13 cellular contexts compared by ENCODE assay signal in the genomic region with DNA sequence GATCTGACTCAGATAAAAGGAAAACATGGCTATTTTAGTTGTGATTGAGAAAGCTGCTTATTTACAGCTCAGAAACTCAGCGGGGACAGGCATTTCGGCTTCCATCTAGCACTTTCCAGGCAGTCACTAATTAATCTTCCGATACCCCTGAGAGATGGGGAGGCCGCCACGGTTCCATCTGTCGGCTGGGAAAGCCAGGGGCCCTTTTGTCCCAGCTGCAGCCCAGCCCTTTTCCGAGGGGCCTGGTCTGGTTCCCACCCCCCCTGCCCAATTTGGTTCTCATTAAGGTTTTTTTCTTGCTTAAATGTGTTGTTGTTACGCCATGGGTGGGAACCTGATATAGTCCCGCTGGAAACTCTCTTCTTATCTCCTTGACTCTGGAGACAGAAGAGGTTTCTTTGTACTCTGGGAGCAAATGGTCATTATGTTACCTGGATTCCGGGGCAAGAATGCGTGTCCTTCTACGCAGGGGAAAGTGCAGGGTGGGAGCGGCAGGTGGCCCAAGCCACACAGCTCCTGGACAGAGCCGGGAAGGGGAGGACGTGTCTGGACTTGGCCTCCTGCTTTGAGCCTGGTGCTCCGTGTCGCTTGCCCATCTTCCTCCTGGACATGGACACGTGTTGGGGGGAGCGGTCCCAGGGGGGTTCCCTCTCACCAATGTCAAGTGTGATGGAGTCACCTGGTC. TPM values are rescaled to one million over a fixed set of nuclear protein-coding genes. Genes with fewer than 3 reads are reported as not detected.
A peak's percentile ranks its signal among the peaks of the same experiment; 100 is the strongest.
DNase-seq lines count a peak whose midpoint lies in the region; ATAC-seq and TF ChIP-seq lines count a peak whose summit lies in the region.
"Had no signal": no experiment of that assay in that cellular context is flagged by ENCODE, and none has a peak within 500 bp of the region (broad histone marks: within the 10 kb centered on the region; RNA-seq: fewer than 3 reads in every experiment).

No MANE protein-coding gene starts in this region.

- H3K14ac ChIP-seq in IMR-90 (replicated peaks; ENCODE audit: low read depth, low read length), result no peak overlapping the region

- peak overlapping the region; percentile 45; the same call in 1 of the 2 replicates for H2AK5ac ChIP-seq in IMR-90 (ENCODE audit: low read depth, low read length)

- H4K5ac ChIP-seq in IMR-90 (ENCODE audit: low read depth, low read length), result no peak overlapping the region

- no peak overlapping the region for H3K9ac ChIP-seq in IMR-90 (ENCODE audit: low read depth, low read length)

- no peaks in the 10 kb centered on the region for H3K36me3 ChIP-seq in IMR-90 (ENCODE audit: control insufficient read depth, insufficient read depth, low read length)
- H3K36me3 ChIP-seq in breast epithelium, result no peaks in the 10 kb centered on the region
- H3K36me3 ChIP-seq in osteoblast (ENCODE audit: insufficient read depth, low read length), result no peaks in the 10 kb centered on the region
- H3K36me3 ChIP-seq: esophagus squamous epithelium had no signal

- no peak for DNase-seq in IMR-90
- DNase-seq in breast epithelium (ENCODE audit: low spot score in 2 of 2), result no peak
- no peak for DNase-seq in osteoblast (ENCODE audit: insufficient read length, low spot score, missing footprints)
- no peak for DNase-seq in midbrain (lab: John Stamatoyannopoulos, UW)
- no peak for DNase-seq in NCI-H1930 (lab: John Stamatoyannopoulos, UW)
- DNase-seq: activated effector memory CD4-positive, alpha-beta T cell treated with Interleukin-2 at 50 U/mL for 16 hours; CD4-positive, alpha-beta memory T cell; cerebellar nuclear complex; esophagus squamous epithelium; NCI-H1436 treated with DMSO at 0.1 percent for 48 hours had no signal

- ATAC-seq in IMR-90 (ENCODE audit: low read depth) (no peak), HG02938 (IDR thresholded peaks at IDR 0.05; ENCODE audit: unreplicated experiment) (no peak), GM19324 (IDR thresholded peaks at IDR 0.05; ENCODE audit: low FRiP score, unreplicated experiment) (no peak)

- H3K4ac ChIP-seq in IMR-90 (ENCODE audit: low read depth, low read length), result no peak overlapping the region

- H3K9me3 ChIP-seq in IMR-90 (ENCODE audit: control insufficient read depth, insufficient read depth, low read length), result no peaks in the 10 kb centered on the region
- no peaks in the 10 kb centered on the region for H3K9me3 ChIP-seq in breast epithelium
- H3K9me3 ChIP-seq in osteoblast (ENCODE audit: low read depth, low read length), result no peaks in the 10 kb centered on the region
- H3K9me3 ChIP-seq: esophagus squamous epithelium had no signal

- no peak overlapping the region for H3K56ac ChIP-seq in IMR-90 (ENCODE audit: extremely low read depth, insufficient read depth, low read length)

- H3K9me1 ChIP-seq in IMR-90 (ENCODE audit: insufficient read depth, low read length), result 0 out of 2 replicates have a peak, but pooled peaks cover 12% of the 10 kb centered on the region

- 0 out of 2 replicates have a peak overlapping the region, but pooled peaks have one; percentile 10 for H4K91ac ChIP-seq in IMR-90 (ENCODE audit: insufficient read depth, low read depth, low read length)

- H2BK15ac ChIP-seq in IMR-90 (ENCODE audit: low read depth, low read length), result 0 out of 3 replicates have a peak overlapping the region, but pooled peaks have one; percentile 13

- H3K23ac ChIP-seq in IMR-90 (ENCODE audit: low read depth, low read length), result no peak overlapping the region

- H2BK120ac ChIP-seq in IMR-90 (ENCODE audit: low read depth, low read length), result no peak overlapping the region

- H3K18ac ChIP-seq in IMR-90 (ENCODE audit: low read depth, low read length), result no peak overlapping the region

- dilution Hi-C loops in IMR-90 (cut with HindIII; ENCODE audit: low sequenced_read_pairs, unreplicated experiment), result no loop called here

- TF ChIP-seq RAD21 in IMR-90 (IDR thresholded peaks at IDR 0.05; ENCODE audit: low read length), result no peak

- H3K4me2 ChIP-seq in IMR-90 (ENCODE audit: low read depth, low read length) (no peak overlapping the region), osteoblast (ENCODE audit: insufficient read depth, low read length) (no peak overlapping the region)

- intact Hi-C loops in IMR-90 (cut with micrococcal nuclease), result no loop called here
- intact Hi-C loops in breast epithelium (cut with DNase I; ENCODE audit: low total_unique reads), result no loop called here

- H2AK9ac ChIP-seq in IMR-90 (replicated peaks; ENCODE audit: low read depth, low read length, poor library complexity), result no peak overlapping the region

- H4K20me1 ChIP-seq in IMR-90 (ENCODE audit: insufficient read depth, low read length) (peaks cover 92% of the 10 kb centered on the region), osteoblast (ENCODE audit: insufficient read depth, low read length) (peaks cover 83% of the 10 kb centered on the region)

- BruUV-seq in IMR-90 (replicated peaks; lab: Mats Ljungman, UMichigan), result no TSS peak

- TF ChIP-seq CTCF in C4-2B (conservative IDR thresholded peaks at IDR 0.05) (no peak), IMR-90 (conservative IDR thresholded peaks at IDR 0.05; ENCODE audit: low read depth, low read length) (no peak), breast epithelium (IDR thresholded peaks at IDR 0.05) (no peak), osteoblast (IDR thresholded peaks at IDR 0.05; ENCODE audit: extremely low read depth, low read depth, low read length) (no peak)

- H4K8ac ChIP-seq in IMR-90 (ENCODE audit: low read depth in 2 of 2, low read length in 2 of 2), result no peak overlapping the region

- H2BK20ac ChIP-seq in IMR-90 (ENCODE audit: low read depth, low read length), result no peak overlapping the region

- in situ Hi-C loops in IMR-90 (cut with MboI; ENCODE audit: low sequenced_read_pairs), result no loop called here

- TF ChIP-seq POLR2A in IMR-90 (IDR thresholded peaks at IDR 0.05; ENCODE audit: low read depth, low read length), result no peak
- no peak for TF ChIP-seq POLR2A in breast epithelium (IDR thresholded peaks at IDR 0.05)

- H3K4me1 ChIP-seq in IMR-90 (ENCODE audit: control insufficient read depth, insufficient read depth, low read length), result peaks cover 16% of the 10 kb centered on the region
- peaks cover 3 to 10% of the 10 kb centered on the region in 2 donors for H3K4me1 ChIP-seq in breast epithelium
- peaks cover 33% of the 10 kb centered on the region for H3K4me1 ChIP-seq in osteoblast (ENCODE audit: insufficient read depth, low read length)

- H3K27me3 ChIP-seq in IMR-90 (ENCODE audit: control insufficient read depth, insufficient read depth, low read length), result no peaks in the 10 kb centered on the region
- no peaks in the 10 kb centered on the region for H3K27me3 ChIP-seq in breast epithelium
- H3K27me3 ChIP-seq in osteoblast (ENCODE audit: insufficient read depth, low read length), result no peaks in the 10 kb centered on the region
- H3K27me3 ChIP-seq: esophagus squamous epithelium had no signal

- H3K4me3 ChIP-seq in IMR-90 (ENCODE audit: insufficient read depth, low read depth, low read length), result no peak overlapping the region
- no peak overlapping the region for H3K4me3 ChIP-seq in breast epithelium
- no peak overlapping the region for H3K4me3 ChIP-seq in osteoblast (ENCODE audit: insufficient read depth, low read length)
- H3K4me3 ChIP-seq: esophagus squamous epithelium had no signal

- no peak overlapping the region for H2AFZ ChIP-seq in IMR-90 (replicated peaks; ENCODE audit: low read length, poor library complexity)
- no peak overlapping the region for H2AFZ ChIP-seq in osteoblast (ENCODE audit: low read length)

- H2BK5ac ChIP-seq in IMR-90 (ENCODE audit: low read depth, low read length, poor library complexity, severe bottlenecking), result no peak overlapping the region

- POLR2A ChIA-PET in IMR-90 (lab: Charles Lee; ENCODE audit: unreplicated experiment), result no interaction called here

- 94% methylated on average over 3 of the region's 19 CpGs; no CpG with 5 or more reads in 1 of the 2 experiments for WGBS in IMR-90 (ENCODE audit: extremely low coverage in 2 of 2, insufficient read length in 1 of 2), 2 experiments

- H3K27ac ChIP-seq in C4-2B (peak overlapping the region; percentile 99; the same call in 1 of the 2 replicates), IMR-90 (ENCODE audit: insufficient read depth, low read length) (no peak overlapping the region), breast epithelium (peak overlapping the region; percentile 21 to 64), osteoblast (ENCODE audit: low read depth, low read length) (peak overlapping the region; percentile 12)

- H3K79me2 ChIP-seq in osteoblast (ENCODE audit: insufficient read depth, low read length), result peaks cover 96% of the 10 kb centered on the region

- H3K79me1 ChIP-seq in IMR-90 (ENCODE audit: low read depth in 1 of 2, low read length in 2 of 2), result peaks cover 21 to 89% of the 10 kb centered on the region in 2 experiments; a peak in 3 of 4 replicates

- CTCF ChIA-PET in IMR-90 (lab: Yijun Ruan, JAX), result interaction anchor here (2.0 kb wide), 1 partner anchor 12 kb away, joined by 7 read pairs; no protein-coding TSS in a partner anchor

TF ChIP-seq in IMR-90, 13 proteins besides CTCF, POLR2A, EP300 and RAD21 (continues in another document):
- TF ChIP-seq CHD1 (IDR thresholded peaks at IDR 0.05; ENCODE audit: low read depth, low read length) (no peak), RFX5 (IDR thresholded peaks at IDR 0.05; ENCODE audit: low read depth, low read length) (no peak), FOS (IDR thresholded peaks at IDR 0.05; ENCODE audit: low read depth, low read length) (no peak), MXI1 (IDR thresholded peaks at IDR 0.05; ENCODE audit: borderline replicate concordance, low read depth, low read length) (no peak), SMC3 (IDR thresholded peaks at IDR 0.05; ENCODE audit: low read depth, low read length) (no peak), MAZ (IDR thresholded peaks at IDR 0.05; ENCODE audit: borderline replicate concordance, low read depth, low read length) (no peak), RCOR1 (IDR thresholded peaks at IDR 0.05; ENCODE audit: insufficient replicate concordance, low read length) (no peak), MAFK (IDR thresholded peaks at IDR 0.05; ENCODE audit: low read depth, low read length) (no peak), BHLHE40 (IDR thresholded peaks at IDR 0.05; ENCODE audit: low read depth, low read length) (no peak)
- TF ChIP-seq, protein P1, sequence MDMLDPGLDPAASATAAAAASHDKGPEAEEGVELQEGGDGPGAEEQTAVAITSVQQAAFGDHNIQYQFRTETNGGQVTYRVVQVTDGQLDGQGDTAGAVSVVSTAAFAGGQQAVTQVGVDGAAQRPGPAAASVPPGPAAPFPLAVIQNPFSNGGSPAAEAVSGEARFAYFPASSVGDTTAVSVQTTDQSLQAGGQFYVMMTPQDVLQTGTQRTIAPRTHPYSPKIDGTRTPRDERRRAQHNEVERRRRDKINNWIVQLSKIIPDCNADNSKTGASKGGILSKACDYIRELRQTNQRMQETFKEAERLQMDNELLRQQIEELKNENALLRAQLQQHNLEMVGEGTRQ (IDR thresholded peaks at IDR 0.05; ENCODE audit: low read depth, low read length), result no peak

RNA-seq across cellular contexts. Expression of a gene that starts 50.9 kb away (rescaled TPM):
- total RNA-seq in IMR-90 (2012; rRNA removed) (9.4 and 14.9 TPM in 2 replicates), breast epithelium (100 to 1,000 TPM in 1 of 3 donors, 10 to 100 TPM in 2; 52.3 to 105 (median 60.7) TPM), osteoblast (49.6 and 55.7 TPM in 2 replicates)
- 25.5 and 30.8 TPM in 2 replicates for polyA plus RNA-seq in IMR-90 (2012; rRNA removed)
- 17.0 and 25.6 TPM in 2 replicates for polyA plus RNA-seq in IMR-90 (2012; cell fraction: cytosol; rRNA removed)
- polyA plus RNA-seq in IMR-90 (2012; cell fraction: nucleus; rRNA removed; ENCODE audit: low replicate concordance), result 79.5 and 93.9 TPM in 2 replicates
